1 cellular context compared by ENCODE assay signal in genomic region chr3:196080997-196081833, GRCh38.
TF ChIP-seq lines count a peak whose summit lies in the region.

No MANE protein-coding gene starts in this region.

TF ChIP-seq in HepG2, 621 proteins besides CTCF, POLR2A, EP300 and RAD21 (continued from another document and continues in another):
- TF ChIP-seq ZBED4 (CRISPR knock-in tag; IDR thresholded peaks at IDR 0.05; ENCODE audit: borderline replicate concordance) (no peak), FOSL2 (CRISPR knock-in tag; IDR thresholded peaks at IDR 0.05) (no peak), NKX3-1 (CRISPR knock-in tag; IDR thresholded peaks at IDR 0.05) (peak; percentile 51), PHF5A (CRISPR knock-in tag; IDR thresholded peaks at IDR 0.05; ENCODE audit: low read depth, unreplicated experiment) (no peak), THRA (CRISPR knock-in tag; IDR thresholded peaks at IDR 0.05; ENCODE audit: borderline replicate concordance) (no peak), ZNF687 (CRISPR knock-in tag; IDR thresholded peaks at IDR 0.05) (no peak; the same call in 1 of the 2 replicates), CEBPZ (IDR thresholded peaks at IDR 0.05; ENCODE audit: low read length) (no peak), ESRRA (CRISPR knock-in tag; IDR thresholded peaks at IDR 0.05; ENCODE audit: low read depth) (no peak), HOXA7 (CRISPR knock-in tag; IDR thresholded peaks at IDR 0.05) (peak; percentile 74; the same call in 1 of the 2 replicates), NONO (IDR thresholded peaks at IDR 0.05) (no peak), NONO (CRISPR knock-in tag; conservative IDR thresholded peaks at IDR 0.05) (no peak; the same call in 1 of the 2 replicates), PBX3 (CRISPR knock-in tag; IDR thresholded peaks at IDR 0.05; ENCODE audit: borderline replicate concordance) (no peak), ZNF567 (CRISPR knock-in tag; IDR thresholded peaks at IDR 0.05; ENCODE audit: borderline replicate concordance) (0 out of 2 replicates have a peak, but pooled peaks have one; percentile 23), SRSF1 (optimal IDR thresholded peaks at IDR 0.05; ENCODE audit: low read depth, low read length) (no peak), ELF4 (CRISPR knock-in tag; IDR thresholded peaks at IDR 0.05; ENCODE audit: borderline replicate concordance) (peak; percentile 60), ZNF264 (CRISPR knock-in tag; IDR thresholded peaks at IDR 0.05) (no peak), TBP (CRISPR knock-in tag; IDR thresholded peaks at IDR 0.05) (no peak), FOXK2 (IDR thresholded peaks at IDR 0.05) (no peak), ZHX2 (IDR thresholded peaks at IDR 0.05; ENCODE audit: low read depth) (no peak), ZHX2 (CRISPR knock-in tag; IDR thresholded peaks at IDR 0.05; ENCODE audit: borderline replicate concordance) (no peak), ZNF556 (CRISPR knock-in tag; IDR thresholded peaks at IDR 0.05; ENCODE audit: borderline replicate concordance) (no peak)
